1 cellular context compared by ENCODE assay signal in genomic region chr7:11760372-11760771, GRCh38.
TF ChIP-seq lines count a peak whose summit lies in the region.

No MANE protein-coding gene starts in this region.

TF ChIP-seq in HepG2, 621 proteins besides CTCF, POLR2A, EP300 and RAD21 (continued from another document):
- TF ChIP-seq ZBTB10 (CRISPR knock-in tag; IDR thresholded peaks at IDR 0.05; ENCODE audit: borderline replicate concordance), result no peak
- TF ChIP-seq ARNT2 (CRISPR knock-in tag; IDR thresholded peaks at IDR 0.05; ENCODE audit: low read depth), result no peak
- TF ChIP-seq MYNN (CRISPR knock-in tag; IDR thresholded peaks at IDR 0.05; ENCODE audit: low read depth), result no peak
- TF ChIP-seq, protein P1, sequence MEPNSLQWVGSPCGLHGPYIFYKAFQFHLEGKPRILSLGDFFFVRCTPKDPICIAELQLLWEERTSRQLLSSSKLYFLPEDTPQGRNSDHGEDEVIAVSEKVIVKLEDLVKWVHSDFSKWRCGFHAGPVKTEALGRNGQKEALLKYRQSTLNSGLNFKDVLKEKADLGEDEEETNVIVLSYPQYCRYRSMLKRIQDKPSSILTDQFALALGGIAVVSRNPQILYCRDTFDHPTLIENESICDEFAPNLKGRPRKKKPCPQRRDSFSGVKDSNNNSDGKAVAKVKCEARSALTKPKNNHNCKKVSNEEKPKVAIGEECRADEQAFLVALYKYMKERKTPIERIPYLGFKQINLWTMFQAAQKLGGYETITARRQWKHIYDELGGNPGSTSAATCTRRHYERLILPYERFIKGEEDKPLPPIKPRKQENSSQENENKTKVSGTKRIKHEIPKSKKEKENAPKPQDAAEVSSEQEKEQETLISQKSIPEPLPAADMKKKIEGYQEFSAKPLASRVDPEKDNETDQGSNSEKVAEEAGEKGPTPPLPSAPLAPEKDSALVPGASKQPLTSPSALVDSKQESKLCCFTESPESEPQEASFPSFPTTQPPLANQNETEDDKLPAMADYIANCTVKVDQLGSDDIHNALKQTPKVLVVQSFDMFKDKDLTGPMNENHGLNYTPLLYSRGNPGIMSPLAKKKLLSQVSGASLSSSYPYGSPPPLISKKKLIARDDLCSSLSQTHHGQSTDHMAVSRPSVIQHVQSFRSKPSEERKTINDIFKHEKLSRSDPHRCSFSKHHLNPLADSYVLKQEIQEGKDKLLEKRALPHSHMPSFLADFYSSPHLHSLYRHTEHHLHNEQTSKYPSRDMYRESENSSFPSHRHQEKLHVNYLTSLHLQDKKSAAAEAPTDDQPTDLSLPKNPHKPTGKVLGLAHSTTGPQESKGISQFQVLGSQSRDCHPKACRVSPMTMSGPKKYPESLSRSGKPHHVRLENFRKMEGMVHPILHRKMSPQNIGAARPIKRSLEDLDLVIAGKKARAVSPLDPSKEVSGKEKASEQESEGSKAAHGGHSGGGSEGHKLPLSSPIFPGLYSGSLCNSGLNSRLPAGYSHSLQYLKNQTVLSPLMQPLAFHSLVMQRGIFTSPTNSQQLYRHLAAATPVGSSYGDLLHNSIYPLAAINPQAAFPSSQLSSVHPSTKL (CRISPR knock-in tag; IDR thresholded peaks at IDR 0.05), result no peak
- no peak for TF ChIP-seq FOXA1 (IDR thresholded peaks at IDR 0.05)
- TF ChIP-seq FOXA1 (CRISPR knock-in tag; IDR thresholded peaks at IDR 0.05), result no peak
- no peak for TF ChIP-seq TEAD2 (CRISPR knock-in tag; IDR thresholded peaks at IDR 0.05)
- TF ChIP-seq PCBP1 (IDR thresholded peaks at IDR 0.05; ENCODE audit: borderline replicate concordance, low read depth, low read length), result no peak
- TF ChIP-seq ZNF607 (CRISPR knock-in tag; IDR thresholded peaks at IDR 0.05; ENCODE audit: borderline replicate concordance), result no peak
